ENCODE assay signal across 10 cellular contexts in genomic region chr4:165136529-165136928, GRCh38.
"Had no signal": no experiment of that assay in that cellular context is flagged by ENCODE, and none has a peak within 500 bp of the region (broad histone marks: within the 10 kb centered on the region; RNA-seq: fewer than 3 reads in every experiment).

No MANE protein-coding gene starts in this region.

- H3K9me3 ChIP-seq: HAP-1 had no signal

- FAIRE-seq: K562 had no signal

- DNase-seq: GM23248, GOT3, H7, HFFc6, IMR-90, KG1 had no signal

- H3K36me3 ChIP-seq: HAP-1 had no signal

- H3K4me1 ChIP-seq: HAP-1 had no signal

- H3K9ac ChIP-seq: GM23248 had no signal

- H3K27ac ChIP-seq: GM23248, HL-60 had no signal

- ATAC-seq: HCT116, K562 had no signal

- H3K4me3 ChIP-seq: GM23248, HAP-1, K562 had no signal
